ENCODE assay signal across 13 cellular contexts in the genomic region with DNA sequence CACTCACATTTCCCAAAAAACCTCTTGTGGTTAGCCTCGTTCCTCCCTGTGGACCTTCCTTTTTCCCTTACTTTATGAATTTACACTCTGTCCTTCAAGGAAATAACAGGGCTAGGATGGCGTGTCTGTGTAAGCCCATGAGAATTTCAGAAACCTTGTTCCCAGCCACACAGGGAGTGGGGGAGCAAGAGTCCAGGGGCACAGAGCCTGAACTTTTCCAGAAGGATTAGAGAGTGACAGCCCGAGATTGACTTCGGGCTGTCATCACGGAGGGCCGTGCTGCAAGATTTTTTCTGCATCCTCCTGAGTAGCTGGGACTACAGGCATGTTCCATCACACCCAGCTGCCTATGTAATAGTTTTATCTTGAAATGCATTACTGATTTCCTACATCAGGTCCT. TPM values are rescaled to one million over a fixed set of nuclear protein-coding genes. Genes with fewer than 3 reads are reported as not detected.
A peak's percentile ranks its signal among the peaks of the same experiment; 100 is the strongest.
DNase-seq lines count a peak whose midpoint lies in the region; ATAC-seq, FAIRE-seq and TF ChIP-seq lines count a peak whose summit lies in the region.
"Had no signal": no experiment of that assay in that cellular context is flagged by ENCODE, and none has a peak within 500 bp of the region (broad histone marks: within the 10 kb centered on the region; RNA-seq: fewer than 3 reads in every experiment).

No MANE protein-coding gene starts in this region.

- H3K4me3 ChIP-seq in fibroblast of the aortic adventitia (ENCODE audit: low read depth, low read length): no peak overlapping the region
- H3K4me3 ChIP-seq: ovary, tibial artery had no signal

- CTCF ChIA-PET in WTC11 (lab: Charles Lee): interaction anchor here (0.5 to 5.0 kb wide), 12 partner anchors 9 to 113 kb away, joined by 3 to 33 read pairs (median 4); no protein-coding TSS in a partner anchor

- H3K4me3 Mint-ChIP-seq in activated T-cell treated with anti-CD3 and anti-CD28 coated beads, Interleukin-2, amount 50 U/mL, for 72 hours: peak overlapping the region; percentile 77 to 90
- H3K4me3 Mint-ChIP-seq in WTC11: no peak overlapping the region
- H3K4me3 Mint-ChIP-seq in stimulated activated naive B cell treated with anti-CD40 and anti-IgM and Interleukin-4, amounts not matched to agents 10 μg/mL and 1 μg/mL and 100 μg/mL, for 72 hours: peak overlapping the region; percentile 22 to 58

- POLR2A ChIA-PET in WTC11 (lab: Charles Lee): no interaction called here

- peaks cover 100% of the 10 kb centered on the region for H3K4me1 Mint-ChIP-seq in activated T-cell treated with anti-CD3 and anti-CD28 coated beads, Interleukin-2, amount 50 U/mL, for 72 hours (ENCODE audit: low read depth)
- peaks cover 25% of the 10 kb centered on the region for H3K4me1 Mint-ChIP-seq in WTC11
- peaks cover 62 to 93% of the 10 kb centered on the region in 2 donors for H3K4me1 Mint-ChIP-seq in stimulated activated naive B cell treated with anti-CD40 and anti-IgM and Interleukin-4, amounts not matched to agents 10 μg/mL and 1 μg/mL and 100 μg/mL, for 72 hours

- ATAC-seq in activated T-cell treated with anti-CD3 and anti-CD28 coated beads, Interleukin-2, amount 50 U/mL, for 72 hours (replicated peaks in 1 of 2): no peak
- ATAC-seq in WTC11: no peak
- ATAC-seq in stimulated activated naive B cell treated with anti-CD40 and anti-IgM and Interleukin-4, amounts not matched to agents 10 μg/mL and 1 μg/mL and 100 μg/mL, for 72 hours (replicated peaks): no peak
- ATAC-seq in HG03175 (IDR thresholded peaks at IDR 0.05; ENCODE audit: unreplicated experiment): no peak

- H3K36me3 Mint-ChIP-seq in activated T-cell treated with anti-CD3 and anti-CD28 coated beads, Interleukin-2, amount 50 U/mL, for 72 hours (ENCODE audit: insufficient read depth in 2 of 2): peaks cover 0 to 22% of the 10 kb centered on the region in 2 donors
- H3K36me3 Mint-ChIP-seq in WTC11: no peaks in the 10 kb centered on the region
- H3K36me3 Mint-ChIP-seq in stimulated activated naive B cell treated with anti-CD40 and anti-IgM and Interleukin-4, amounts not matched to agents 10 μg/mL and 1 μg/mL and 100 μg/mL, for 72 hours: peaks cover 37 to 52% of the 10 kb centered on the region in 2 donors

- no peaks in the 10 kb centered on the region for H3K9me3 Mint-ChIP-seq in activated T-cell treated with anti-CD3 and anti-CD28 coated beads, Interleukin-2, amount 50 U/mL, for 72 hours
- no peaks in the 10 kb centered on the region; the same call in 1 of the 2 replicates for H3K9me3 Mint-ChIP-seq in WTC11
- no peaks in the 10 kb centered on the region for H3K9me3 Mint-ChIP-seq in stimulated activated naive B cell treated with anti-CD40 and anti-IgM and Interleukin-4, amounts not matched to agents 10 μg/mL and 1 μg/mL and 100 μg/mL, for 72 hours

- H3K27me3 Mint-ChIP-seq in activated T-cell treated with anti-CD3 and anti-CD28 coated beads, Interleukin-2, amount 50 U/mL, for 72 hours (ENCODE audit: low read depth): no peaks in the 10 kb centered on the region
- H3K27me3 Mint-ChIP-seq in WTC11 (ENCODE audit: low read depth): no peaks in the 10 kb centered on the region
- H3K27me3 Mint-ChIP-seq in stimulated activated naive B cell treated with anti-CD40 and anti-IgM and Interleukin-4, amounts not matched to agents 10 μg/mL and 1 μg/mL and 100 μg/mL, for 72 hours: no peaks in the 10 kb centered on the region

- peak overlapping the region; percentile 95 for H3K27ac Mint-ChIP-seq in activated T-cell treated with anti-CD3 and anti-CD28 coated beads, Interleukin-2, amount 50 U/mL, for 72 hours
- peak overlapping the region; percentile 54; the same call in 1 of the 2 replicates for H3K27ac Mint-ChIP-seq in WTC11
- peak overlapping the region; percentile 4 for H3K27ac Mint-ChIP-seq in stimulated activated naive B cell treated with anti-CD40 and anti-IgM and Interleukin-4, amounts not matched to agents 10 μg/mL and 1 μg/mL and 100 μg/mL, for 72 hours

- no peak for FAIRE-seq in GM19239 (lab: Jason Lieb, UNC)
- FAIRE-seq: colon had no signal

- no peak for DNase-seq in activated T-cell treated with anti-CD3 and anti-CD28 coated beads, Interleukin-2, amount 50 U/mL, for 72 hours
- no peak for DNase-seq in activated T-cell treated with anti-CD3 and anti-CD28 coated beads, Interleukin-2, amount 50 U/mL, for 1 hour
- no peak for DNase-seq in WTC11 (ENCODE audit: low spot score)
- peak; percentile 14 for DNase-seq in fibroblast of the aortic adventitia (ENCODE audit: low read depth)
- DNase-seq in stimulated activated naive B cell treated with anti-CD40 and anti-IgM and Interleukin-4, amounts not matched to agents 10 μg/mL and 1 μg/mL and 100 μg/mL, for 72 hours: no peak
- no peak for DNase-seq in retina
- no peak for DNase-seq in GM19239 (ENCODE audit: insufficient read length, low spot score)
- DNase-seq: kidney glomerular epithelial cell, NCI-H1417 treated with DMSO at 0.1 percent for 48 hours, ovary, tibial artery had no signal

- TF ChIP-seq CTCF in WTC11 (IDR thresholded peaks at IDR 0.05) (no peak), fibroblast of the aortic adventitia (IDR thresholded peaks at IDR 0.05; ENCODE audit: insufficient read depth, low read length) (no peak)

TF ChIP-seq in WTC11, 78 proteins besides CTCF, POLR2A, EP300 and RAD21:
- TF ChIP-seq JUN (CRISPR knock-in tag; IDR thresholded peaks at IDR 0.05): no peak

RNA-seq across cellular contexts. Expression of a gene that starts 14.4 kb away (rescaled TPM):
- 100 to 1,000 TPM; 279 to 343 TPM for total RNA-seq in activated T-cell treated with anti-CD3 and anti-CD28 coated beads, Interleukin-2, amount 50 U/mL, for 72 hours
- 60.8 to 62.3 TPM (median 61.5 TPM) in 3 replicates for total RNA-seq in WTC11 (2021)
- total RNA-seq in fibroblast of the aortic adventitia (ENCODE audit: low replicate concordance): 14.4 and 19.5 TPM in 2 replicates

Comparison
In these comparisons a context has a peak if more than half of its experiments do, and no peak if none do; other contexts are left out.
1. H3K27ac Mint-ChIP-seq: peak in every context shown above with its lines; median percentile 95 in activated T-cell treated with anti-CD3 and anti-CD28 coated beads, Interleukin-2, amount 50 U/mL, for 72 hours; 54 in WTC11; 4 in stimulated activated naive B cell treated with anti-CD40 and anti-IgM and Interleukin-4, amounts not matched to agents 10 μg/mL and 1 μg/mL and 100 μg/mL, for 72 hours.